18 cellular contexts compared by ENCODE assay signal in the genomic region with DNA sequence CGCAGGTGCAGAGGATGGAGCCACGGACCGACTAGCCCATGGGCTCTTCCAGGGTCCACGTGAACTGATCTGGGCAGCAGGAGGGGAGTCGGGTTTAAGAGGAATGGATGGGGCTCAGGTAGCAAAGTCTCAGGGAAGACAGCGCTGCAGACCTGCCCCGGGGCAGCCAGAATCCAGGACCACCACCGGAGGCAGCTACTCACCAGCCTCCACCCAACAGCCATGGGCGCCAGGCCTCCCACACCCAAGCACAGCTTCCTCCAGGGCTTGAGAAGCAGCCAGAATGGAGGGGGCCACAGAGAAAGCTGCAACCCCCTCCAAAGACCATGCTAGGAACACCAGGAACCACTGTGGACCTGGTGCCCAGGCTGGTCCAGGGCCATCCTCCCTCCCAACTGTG.
"Had no signal": no experiment of that assay in that cellular context is flagged by ENCODE, and none has a peak within 500 bp of the region (broad histone marks: within the 10 kb centered on the region; RNA-seq: fewer than 3 reads in every experiment).

No MANE protein-coding gene starts in this region.

- H3K9me3 ChIP-seq: left ventricle myocardium inferior, mucosa of descending colon had no signal

- H3K4me1 ChIP-seq: left ventricle myocardium inferior had no signal

- H3K36me3 ChIP-seq: left ventricle myocardium inferior had no signal

- H3K9me3 Mint-ChIP-seq: activated naive CD8-positive, alpha-beta T cell treated with anti-CD3 and anti-CD28 coated beads, Interleukin-2, amount 50 U/mL, for 24 hours; memory B cell; stimulated activated naive CD8-positive, alpha-beta T cell treated with anti-CD3 and anti-CD28 coated beads, Interleukin-15, amount 100 ng/mL, for 72 hours; T-helper 2 cell treated with Interferon-gamma antibody and Interleukin-4, amounts not matched to agents 5 μg/mL and 100 μg/mL, for 36 hours; type B pancreatic cell had no signal

- H3K4me3 ChIP-seq: coronary artery, left ventricle myocardium inferior, mucosa of descending colon, skin epidermis had no signal

- H3K36me3 Mint-ChIP-seq: brain, memory B cell, naive B cell, type B pancreatic cell had no signal

- H3K27ac ChIP-seq: coronary artery, left ventricle myocardium inferior, skin epidermis had no signal

- H3K4me1 Mint-ChIP-seq: activated naive CD8-positive, alpha-beta T cell treated with anti-CD3 and anti-CD28 coated beads, Interleukin-2, amount 50 U/mL, for 24 hours; memory B cell; naive B cell; stimulated activated naive CD8-positive, alpha-beta T cell treated with anti-CD3 and anti-CD28 coated beads, Interleukin-15, amount 100 ng/mL, for 72 hours had no signal

- ATAC-seq: activated naive CD8-positive, alpha-beta T cell treated with anti-CD3 and anti-CD28 coated beads, Interleukin-2, amount 50 U/mL, for 24 hours; mucosa of descending colon; stimulated activated naive CD8-positive, alpha-beta T cell treated with anti-CD3 and anti-CD28 coated beads, Interleukin-15, amount 100 ng/mL, for 72 hours had no signal

- DNase-seq: activated CD4-positive, alpha-beta T cell treated with anti-CD3 and anti-CD28 coated beads, Interleukin-2, amount 50 U/mL, for 4 hours; activated naive CD4-positive, alpha-beta T cell treated with Interleukin-2 at 50 U/mL for 16 hours; activated naive CD8-positive, alpha-beta T cell treated with anti-CD3 and anti-CD28 coated beads, Interleukin-2, amount 50 U/mL, for 24 hours; anterior cingulate cortex; central memory CD4-positive, alpha-beta T cell; kidney glomerular epithelial cell; left ventricle myocardium inferior; mucosa of descending colon; naive B cell; retina; stimulated activated CD4-positive, alpha-beta T cell treated with anti-CD3 and anti-CD28 coated beads, Interleukin-4, amount 100 ng/mL, for 1 hour; stimulated activated naive CD8-positive, alpha-beta T cell treated with anti-CD3 and anti-CD28 coated beads, Interleukin-15, amount 100 ng/mL, for 72 hours had no signal

- H3K27ac Mint-ChIP-seq: activated naive CD8-positive, alpha-beta T cell treated with anti-CD3 and anti-CD28 coated beads, Interleukin-2, amount 50 U/mL, for 24 hours; brain; memory B cell; stimulated activated naive CD8-positive, alpha-beta T cell treated with anti-CD3 and anti-CD28 coated beads, Interleukin-15, amount 100 ng/mL, for 72 hours; T-helper 2 cell treated with Interferon-gamma antibody and Interleukin-4, amounts not matched to agents 5 μg/mL and 100 μg/mL, for 36 hours; type B pancreatic cell had no signal

- H3K4me3 Mint-ChIP-seq: activated naive CD8-positive, alpha-beta T cell treated with anti-CD3 and anti-CD28 coated beads, Interleukin-2, amount 50 U/mL, for 24 hours; brain; memory B cell; naive B cell; stimulated activated naive CD8-positive, alpha-beta T cell treated with anti-CD3 and anti-CD28 coated beads, Interleukin-15, amount 100 ng/mL, for 72 hours; T-helper 2 cell treated with Interferon-gamma antibody and Interleukin-4, amounts not matched to agents 5 μg/mL and 100 μg/mL, for 36 hours; type B pancreatic cell had no signal
